Comparison of ENCODE assay signal across 10 cellular contexts in genomic region chr1:9066945-9067807, GRCh38. TPM values are rescaled to one million over a fixed set of nuclear protein-coding genes. Genes with fewer than 3 reads are reported as not detected.
DNase-seq lines count a peak whose midpoint lies in the region; ATAC-seq and TF ChIP-seq lines count a peak whose summit lies in the region.
"Had no signal": no experiment of that assay in that cellular context is flagged by ENCODE, and none has a peak within 500 bp of the region (broad histone marks: within the 10 kb centered on the region; RNA-seq: fewer than 3 reads in every experiment).

No MANE protein-coding gene starts in this region.

- 52 to 63% methylated on average over 19 to 24 of the region's 24 CpGs for WGBS in testis, 2 donors

- H3K4me3 ChIP-seq in astrocyte of the spinal cord (ENCODE audit: low read depth, low read length) (no peak overlapping the region), testis (no peak overlapping the region), Karpas-422 (ENCODE audit: low read length) (no peak overlapping the region)

- H3K79me2 ChIP-seq in Karpas-422 (ENCODE audit: low read length): no peaks in the 10 kb centered on the region

- TF ChIP-seq POLR2A in testis (IDR thresholded peaks at IDR 0.05): no peak

- DNase-seq in HS-27A (ENCODE audit: low read depth) (peak; percentile 82), astrocyte of the spinal cord (ENCODE audit: low read depth, low spot score) (peak; percentile 73), hepatic stellate cell (ENCODE audit: low spot score) (peak; percentile 87), testis (peak; percentile 87), Karpas-422 (no peak), NCI-H187 treated with DMSO at 0.1 percent for 48 hours (lab: John Stamatoyannopoulos, UW) (no peak)
- DNase-seq: NCI-H524 treated with DMSO at 0.1 percent for 48 hours had no signal

- no peaks in the 10 kb centered on the region for H3K9me2 ChIP-seq in Karpas-422 (replicated peaks; ENCODE audit: insufficient read depth, low read length)

- in situ Hi-C loops in astrocyte of the spinal cord (cut with HindIII; ENCODE audit: low sequenced_read_pairs): no loop called here

- H2AFZ ChIP-seq in Karpas-422 (ENCODE audit: low read length): no peak overlapping the region

- H3K4me2 ChIP-seq in Karpas-422 (ENCODE audit: low read depth, low read length, poor library complexity, severe bottlenecking): no peak overlapping the region

- H3K9me3 ChIP-seq in testis (no peaks in the 10 kb centered on the region), Karpas-422 (ENCODE audit: low read length) (no peaks in the 10 kb centered on the region)

- H3K36me3 ChIP-seq in testis (ENCODE audit: low read depth, missing control alignments): no peaks in the 10 kb centered on the region
- no peaks in the 10 kb centered on the region for H3K36me3 ChIP-seq in Karpas-422 (ENCODE audit: insufficient read depth, low read length)

- H3K9ac ChIP-seq in Karpas-422 (ENCODE audit: low read length): no peak overlapping the region

- peak overlapping the region; percentile 76 to 78 for H3K27ac ChIP-seq in testis
- H3K27ac ChIP-seq in Karpas-422 (ENCODE audit: low read length): no peak overlapping the region

- H4K20me1 ChIP-seq in Karpas-422 (ENCODE audit: insufficient read depth, low read depth, low read length): peaks cover 4% of the 10 kb centered on the region; the same call in 1 of the 2 replicates

- H3K27me3 ChIP-seq in testis (no peaks in the 10 kb centered on the region), Karpas-422 (ENCODE audit: low read length) (no peaks in the 10 kb centered on the region)

- H3K4me1 ChIP-seq in testis (peaks cover 54% of the 10 kb centered on the region), Karpas-422 (ENCODE audit: low read length) (peaks cover 48% of the 10 kb centered on the region)

- TF ChIP-seq CTCF in astrocyte of the spinal cord (IDR thresholded peaks at IDR 0.05; ENCODE audit: low read depth, low read length): no peak
- no peak for TF ChIP-seq CTCF in testis (IDR thresholded peaks at IDR 0.05)

- intact Hi-C loops in testis (cut with DNase I; ENCODE audit: low total_unique reads): no loop called here

- ATAC-seq in GM21576 (IDR thresholded peaks at IDR 0.05; ENCODE audit: unreplicated experiment) (no peak), HG03175 (IDR thresholded peaks at IDR 0.05; ENCODE audit: unreplicated experiment) (no peak)

RNA-seq across cellular contexts. Expression of gene SLC2A5, which starts 2.3 kb away (rescaled TPM):
- total RNA-seq in testis: 10 to 100 TPM; 74.1 to 90.5 TPM
- 230 TPM for polyA plus RNA-seq in testis (ENCODE audit: insufficient read depth, low read depth, low replicate concordance)
- total RNA-seq in Karpas-422 (2014; rRNA removed; shearing (Covaris generic); ENCODE audit: low replicate concordance): 0.07 and 0.22 TPM in 2 replicates

RNA-seq across cellular contexts. Expression of gene SLC2A7, which starts 41.0 kb away (rescaled TPM):
- 1 to 10 TPM; 1.4 to 2.2 TPM for total RNA-seq in testis
- polyA plus RNA-seq in testis (ENCODE audit: insufficient read depth, low read depth, low replicate concordance): 0.75 TPM
- total RNA-seq in Karpas-422 (2014; rRNA removed; shearing (Covaris generic); ENCODE audit: low replicate concordance): not detected in 2 replicates
- total RNA-seq: temporal lobe had no signal

Comparison
In these comparisons a context has a peak if more than half of its experiments do, and no peak if none do; other contexts are left out.
1. DNase-seq: peak in HS-27A (single experiment), astrocyte of the spinal cord (single experiment), hepatic stellate cell (single experiment) and testis (single experiment); none in Karpas-422 (single experiment) and NCI-H187 treated with DMSO at 0.1 percent for 48 hours (single experiment).
2. RNA of gene SLC2A5, which starts 2.3 kb away (total RNA-seq): 74.1 to 90.5 TPM in testis; 0.07 to 0.22 TPM in Karpas-422; every median in the first group is over 10 times any median in the second.